In genomic region chr13:108855737-108856387, GRCh38 we compare ENCODE assay signal across 14 cellular contexts.
DNase-seq lines count a peak whose midpoint lies in the region; ATAC-seq and TF ChIP-seq lines count a peak whose summit lies in the region.
"Had no signal": no experiment of that assay in that cellular context is flagged by ENCODE, and none has a peak within 500 bp of the region (broad histone marks: within the 10 kb centered on the region; RNA-seq: fewer than 3 reads in every experiment).

No MANE protein-coding gene starts in this region.

- no peak overlapping the region for H3K4me3 Mint-ChIP-seq in activated naive CD4-positive, alpha-beta T cell treated with anti-CD3 and anti-CD28 coated beads, Interleukin-2, amount 10 ng/mL, durations not matched to agents 7 days and 5 days
- H3K4me3 Mint-ChIP-seq: activated T-helper 1 cell treated with anti-CD3 and anti-CD28 coated beads, Interleukin-12 subunit alpha, Interleukin-12 subunit beta, Interleukin-2, Interleukin-4 antibody, amounts not matched to agents 30 ng/mL and 10 ng/mL and 1 ng/mL, durations not matched to agents 14 hours and 24 hours and 36 hours had no signal

- POLR2A ChIA-PET in SK-N-SH (lab: Yijun Ruan, JAX): no interaction called here

- no peak for TF ChIP-seq RAD21 in SK-N-SH (IDR thresholded peaks at IDR 0.05; ENCODE audit: low read length)

- H3K9me3 ChIP-seq in SK-N-SH: no peaks in the 10 kb centered on the region
- H3K9me3 ChIP-seq: left ventricle myocardium inferior, upper lobe of left lung had no signal

- H3K27me3 Mint-ChIP-seq in activated naive CD4-positive, alpha-beta T cell treated with anti-CD3 and anti-CD28 coated beads, Interleukin-2, amount 10 ng/mL, durations not matched to agents 7 days and 5 days: peaks cover 5% of the 10 kb centered on the region

- WGBS in SK-N-SH (ENCODE audit: low lambda C conversion rate): 50% methylated on average over 4 of the region's 4 CpGs

- H3K36me3 Mint-ChIP-seq in activated naive CD4-positive, alpha-beta T cell treated with anti-CD3 and anti-CD28 coated beads, Interleukin-2, amount 10 ng/mL, durations not matched to agents 7 days and 5 days: no peaks in the 10 kb centered on the region

- TF ChIP-seq EP300 in SK-N-SH (IDR thresholded peaks at IDR 0.05; ENCODE audit: borderline replicate concordance in 1 of 2, low read depth in 1 of 2, low read length in 1 of 2): no peak

- no peak overlapping the region for H2AFZ ChIP-seq in SK-N-SH (ENCODE audit: low read depth)

- no peaks in the 10 kb centered on the region for H3K9me2 ChIP-seq in SK-N-SH

- H3K9ac ChIP-seq in SK-N-SH: no peak overlapping the region

- no peak overlapping the region for H3K4me2 ChIP-seq in SK-N-SH

- H3K79me2 ChIP-seq in SK-N-SH (ENCODE audit: insufficient read depth): no peaks in the 10 kb centered on the region

- no peaks in the 10 kb centered on the region for H3F3A ChIP-seq in SK-N-SH (replicated peaks; ENCODE audit: insufficient read depth)

- 0 out of 4 replicates have a peak, but pooled peaks cover 0 to 7% of the 10 kb centered on the region in 2 experiments for H3K4me1 ChIP-seq in SK-N-SH (ENCODE audit: control insufficient read depth in 1 of 2, insufficient read depth in 2 of 2, low read depth in 1 of 2, low read length in 1 of 2)
- H3K4me1 ChIP-seq: left ventricle myocardium inferior had no signal

- H3K4me3 ChIP-seq in GM12865 (ENCODE audit: low read depth, low read length) (peak overlapping the region; percentile 37), SK-N-SH (ENCODE audit: low read depth in 2 of 2, low read length in 1 of 2) (no peak overlapping the region)
- H3K4me3 ChIP-seq: left ventricle myocardium inferior, upper lobe of left lung had no signal

- H3K36me3 ChIP-seq in SK-N-SH (replicated peaks in 1 of 2; ENCODE audit: control insufficient read depth in 1 of 2, insufficient read depth in 2 of 2, low read length in 1 of 2): no peaks in the 10 kb centered on the region
- H3K36me3 ChIP-seq: left ventricle myocardium inferior, upper lobe of left lung had no signal

- H3K9me3 Mint-ChIP-seq in activated naive CD4-positive, alpha-beta T cell treated with anti-CD3 and anti-CD28 coated beads, Interleukin-2, amount 10 ng/mL, durations not matched to agents 7 days and 5 days: no peaks in the 10 kb centered on the region
- H3K9me3 Mint-ChIP-seq: activated T-helper 1 cell treated with anti-CD3 and anti-CD28 coated beads, Interleukin-12 subunit alpha, Interleukin-12 subunit beta, Interleukin-2, Interleukin-4 antibody, amounts not matched to agents 30 ng/mL and 10 ng/mL and 1 ng/mL, durations not matched to agents 14 hours and 24 hours and 36 hours had no signal

- DNase-seq in GM12865 (ENCODE audit: low read depth): peak; percentile 48
- DNase-seq in SW480 (ENCODE audit: low spot score): no peak
- DNase-seq in effector CD8-positive, alpha-beta T cell (lab: John Stamatoyannopoulos, UW): no peak
- no peak for DNase-seq in SK-N-SH
- DNase-seq in activated naive CD4-positive, alpha-beta T cell treated with anti-CD3 and anti-CD28 coated beads, Interleukin-2, amount 10 ng/mL, durations not matched to agents 7 days and 5 days: no peak
- DNase-seq: ACHN, left ventricle myocardium inferior, NCI-H146, OCI-M1, upper lobe of left lung had no signal

- no peak overlapping the region for H3K27ac ChIP-seq in SK-N-SH (ENCODE audit: low read depth in 2 of 2, low read length in 1 of 2)
- H3K27ac ChIP-seq: left ventricle myocardium inferior, upper lobe of left lung had no signal

- no peaks in the 10 kb centered on the region for H3K27me3 ChIP-seq in SK-N-SH (ENCODE audit: insufficient read depth)
- H3K27me3 ChIP-seq: upper lobe of left lung had no signal

- TF ChIP-seq CTCF in GM12865 (IDR thresholded peaks at IDR 0.05; ENCODE audit: insufficient read depth, low read depth, low read length, missing control alignments) (no peak), SK-N-SH (IDR thresholded peaks at IDR 0.05) (no peak)

- CTCF ChIA-PET in SK-N-SH (lab: Yijun Ruan, JAX): no interaction called here
- CTCF ChIA-PET in activated naive CD4-positive, alpha-beta T cell treated with anti-CD3 and anti-CD28 coated beads, Interleukin-2, amount 10 ng/mL, durations not matched to agents 7 days and 5 days (lab: Charles Lee): no interaction called here

- no peak overlapping the region for H3K27ac Mint-ChIP-seq in activated naive CD4-positive, alpha-beta T cell treated with anti-CD3 and anti-CD28 coated beads, Interleukin-2, amount 10 ng/mL, durations not matched to agents 7 days and 5 days
- H3K27ac Mint-ChIP-seq: activated T-helper 1 cell treated with anti-CD3 and anti-CD28 coated beads, Interleukin-12 subunit alpha, Interleukin-12 subunit beta, Interleukin-2, Interleukin-4 antibody, amounts not matched to agents 30 ng/mL and 10 ng/mL and 1 ng/mL, durations not matched to agents 14 hours and 24 hours and 36 hours had no signal

- no peaks in the 10 kb centered on the region for H3K4me1 Mint-ChIP-seq in activated naive CD4-positive, alpha-beta T cell treated with anti-CD3 and anti-CD28 coated beads, Interleukin-2, amount 10 ng/mL, durations not matched to agents 7 days and 5 days

- no peaks in the 10 kb centered on the region for H4K20me1 ChIP-seq in SK-N-SH (ENCODE audit: insufficient read depth)

- ATAC-seq in GM19455 (IDR thresholded peaks at IDR 0.05; ENCODE audit: unreplicated experiment): peak; percentile 89
- peak; percentile 81 for ATAC-seq in HG02852 (IDR thresholded peaks at IDR 0.05; ENCODE audit: unreplicated experiment)
- ATAC-seq in HG03558 (IDR thresholded peaks at IDR 0.05; ENCODE audit: extremely low read depth, unreplicated experiment): peak; percentile 68

TF ChIP-seq in SK-N-SH, 30 proteins besides CTCF, POLR2A, EP300 and RAD21:
- TF ChIP-seq, protein P1, sequence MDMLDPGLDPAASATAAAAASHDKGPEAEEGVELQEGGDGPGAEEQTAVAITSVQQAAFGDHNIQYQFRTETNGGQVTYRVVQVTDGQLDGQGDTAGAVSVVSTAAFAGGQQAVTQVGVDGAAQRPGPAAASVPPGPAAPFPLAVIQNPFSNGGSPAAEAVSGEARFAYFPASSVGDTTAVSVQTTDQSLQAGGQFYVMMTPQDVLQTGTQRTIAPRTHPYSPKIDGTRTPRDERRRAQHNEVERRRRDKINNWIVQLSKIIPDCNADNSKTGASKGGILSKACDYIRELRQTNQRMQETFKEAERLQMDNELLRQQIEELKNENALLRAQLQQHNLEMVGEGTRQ (IDR thresholded peaks at IDR 0.05; ENCODE audit: borderline replicate concordance, low read depth, low read length): no peak
- TF ChIP-seq RCOR1 (IDR thresholded peaks at IDR 0.05; ENCODE audit: low read length) (no peak), FOXM1 (IDR thresholded peaks at IDR 0.05; ENCODE audit: low read depth) (no peak)
